Comparison of ENCODE assay signal across 23 cellular contexts in the genomic region with DNA sequence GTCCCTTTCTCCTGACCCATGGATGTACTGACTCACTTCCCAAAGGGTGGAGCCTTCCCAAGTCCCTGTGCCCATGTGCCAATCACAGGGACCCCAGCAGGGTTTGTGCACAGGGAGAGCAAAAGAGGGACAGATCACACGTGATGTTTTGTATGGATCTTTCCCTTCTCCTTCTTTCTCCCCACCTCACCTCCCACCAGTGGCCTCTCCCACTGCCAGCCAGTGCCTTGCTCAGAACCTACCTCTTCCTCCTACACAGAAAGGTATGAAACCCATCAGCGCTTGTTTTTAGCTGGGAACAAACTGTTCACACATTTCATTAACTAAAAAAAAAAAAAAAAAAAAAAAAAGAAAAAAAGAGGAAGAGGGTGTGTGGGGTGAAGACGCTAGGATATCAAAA.
"Had no signal": no experiment of that assay in that cellular context is flagged by ENCODE, and none has a peak within 500 bp of the region (broad histone marks: within the 10 kb centered on the region; RNA-seq: fewer than 3 reads in every experiment).

No MANE protein-coding gene starts in this region.

- H3K27ac Mint-ChIP-seq: immature natural killer cell; natural killer cell treated with Interleukin-12 subunit alpha and Interleukin-12 subunit beta and Interleukin-15 and Interleukin-18, amount 100 ng/mL, for 72 hours; stimulated activated memory B cell treated with anti-CD40 and anti-IgM and Interleukin-4, amounts not matched to agents 10 μg/mL and 1 μg/mL and 100 μg/mL, for 72 hours; stimulated activated naive CD8-positive, alpha-beta T cell treated with anti-CD3 and anti-CD28 coated beads, Interleukin-15, Interleukin-2, amounts not matched to agents 100 ng/mL and 50 ng/mL, for 24 hours had no signal

- H3K79me2 ChIP-seq: parathyroid adenoma had no signal

- H3K27me3 Mint-ChIP-seq: stimulated activated naive CD8-positive, alpha-beta T cell treated with anti-CD3 and anti-CD28 coated beads, Interleukin-15, Interleukin-2, amounts not matched to agents 100 ng/mL and 50 ng/mL, for 24 hours had no signal

- H3K4me3 Mint-ChIP-seq: immature natural killer cell; natural killer cell treated with Interleukin-12 subunit alpha and Interleukin-12 subunit beta and Interleukin-15 and Interleukin-18, amount 100 ng/mL, for 72 hours; stimulated activated memory B cell treated with anti-CD40 and anti-IgM and Interleukin-4, amounts not matched to agents 10 μg/mL and 1 μg/mL and 100 μg/mL, for 72 hours; stimulated activated naive CD8-positive, alpha-beta T cell treated with anti-CD3 and anti-CD28 coated beads, Interleukin-15, Interleukin-2, amounts not matched to agents 100 ng/mL and 50 ng/mL, for 24 hours had no signal

- H3K36me3 ChIP-seq: left ventricle myocardium inferior, lower lobe of right lung, prostate gland, thoracic aorta, transverse colon had no signal

- FAIRE-seq: frontal cortex, keratinocyte had no signal

- ATAC-seq: esophagus mucosa; lower lobe of right lung; natural killer cell treated with Interleukin-12 subunit alpha and Interleukin-12 subunit beta and Interleukin-15 and Interleukin-18, amount 100 ng/mL, for 72 hours; stimulated activated memory B cell treated with anti-CD40 and anti-IgM and Interleukin-4, amounts not matched to agents 10 μg/mL and 1 μg/mL and 100 μg/mL, for 72 hours had no signal

- DNase-seq: effector CD8-positive, alpha-beta T cell; immature natural killer cell; left cardiac atrium; left ventricle myocardium inferior; lower lobe of right lung; mesenchymal stem cell; midbrain; occipital lobe; retina; right lobe of liver; stimulated activated CD4-positive, alpha-beta T cell treated with anti-CD3 and anti-CD28 coated beads, Interleukin-4, amount 100 ng/mL, for 1 hour; stimulated activated CD8-positive, alpha-beta memory T cell treated with anti-CD3 and anti-CD28 coated beads, Interleukin-4, amount 100 ng/mL, for 48 hours had no signal

- H3K27me3 ChIP-seq: right lobe of liver, transverse colon had no signal

- H3K4me1 Mint-ChIP-seq: immature natural killer cell; stimulated activated memory B cell treated with anti-CD40 and anti-IgM and Interleukin-4, amounts not matched to agents 10 μg/mL and 1 μg/mL and 100 μg/mL, for 72 hours had no signal

- H3K27ac ChIP-seq: coronary artery, left ventricle myocardium inferior, lower lobe of right lung, parathyroid adenoma, prostate gland, right lobe of liver, thoracic aorta, transverse colon had no signal

- H3K4me3 ChIP-seq: coronary artery, left ventricle myocardium inferior, lower lobe of right lung, prostate gland, right lobe of liver, thoracic aorta, transverse colon had no signal

- H2AFZ ChIP-seq: parathyroid adenoma had no signal

- H3K9me3 ChIP-seq: left ventricle myocardium inferior, lower lobe of right lung, prostate gland, right lobe of liver, thoracic aorta, transverse colon had no signal

- H3K9ac ChIP-seq: parathyroid adenoma had no signal

- H3K4me1 ChIP-seq: lower lobe of right lung, parathyroid adenoma, prostate gland, right lobe of liver had no signal

- H3K9me3 Mint-ChIP-seq: immature natural killer cell; natural killer cell treated with Interleukin-12 subunit alpha and Interleukin-12 subunit beta and Interleukin-15 and Interleukin-18, amount 100 ng/mL, for 72 hours; stimulated activated memory B cell treated with anti-CD40 and anti-IgM and Interleukin-4, amounts not matched to agents 10 μg/mL and 1 μg/mL and 100 μg/mL, for 72 hours; stimulated activated naive CD8-positive, alpha-beta T cell treated with anti-CD3 and anti-CD28 coated beads, Interleukin-15, Interleukin-2, amounts not matched to agents 100 ng/mL and 50 ng/mL, for 24 hours had no signal

- H3K36me3 Mint-ChIP-seq: immature natural killer cell; natural killer cell treated with Interleukin-12 subunit alpha and Interleukin-12 subunit beta and Interleukin-15 and Interleukin-18, amount 100 ng/mL, for 72 hours; stimulated activated memory B cell treated with anti-CD40 and anti-IgM and Interleukin-4, amounts not matched to agents 10 μg/mL and 1 μg/mL and 100 μg/mL, for 72 hours had no signal
